8 cellular contexts compared by ENCODE assay signal in genomic region chr14:88492272-88493089, GRCh38.
DNase-seq lines count a peak whose midpoint lies in the region; ATAC-seq and TF ChIP-seq lines count a peak whose summit lies in the region.

No MANE protein-coding gene starts in this region.

- DNase-seq in DMS79 (lab: John Stamatoyannopoulos, UW) (peak; percentile 19), HT1080 (ENCODE audit: low read depth) (peak; percentile 75)
- DNase-seq in activated CD8-positive, alpha-beta memory T cell treated with anti-CD3 and anti-CD28 coated beads, Interleukin-2, amount 50 U/mL, for 48 hours = peak; percentile 79
- DNase-seq in naive thymus-derived CD8-positive, alpha-beta T cell = peak; percentile 21 to 78 (median 62)
- DNase-seq in stimulated activated naive CD8-positive, alpha-beta T cell treated with anti-CD3 and anti-CD28 coated beads, Interleukin-15, amount 100 ng/mL, for 72 hours = peak; percentile 61 to 71

- no peaks in the 10 kb centered on the region for H3K9me3 Mint-ChIP-seq in naive thymus-derived CD8-positive, alpha-beta T cell
- no peaks in the 10 kb centered on the region for H3K9me3 Mint-ChIP-seq in stimulated activated naive CD8-positive, alpha-beta T cell treated with anti-CD3 and anti-CD28 coated beads, Interleukin-15, amount 100 ng/mL, for 72 hours

- peak; percentile 96 for ATAC-seq in GM21447 (IDR thresholded peaks at IDR 0.05; ENCODE audit: unreplicated experiment)
- peak; percentile 68 for ATAC-seq in esophagus mucosa
- peak; percentile 78 to 85 for ATAC-seq in naive thymus-derived CD8-positive, alpha-beta T cell
- peak; percentile 84 for ATAC-seq in stimulated activated naive CD8-positive, alpha-beta T cell treated with anti-CD3 and anti-CD28 coated beads, Interleukin-15, amount 100 ng/mL, for 72 hours

- H3K36me3 Mint-ChIP-seq in naive thymus-derived CD8-positive, alpha-beta T cell = no peaks in the 10 kb centered on the region

- no peaks in the 10 kb centered on the region for H3K4me1 ChIP-seq in OCI-LY1 (ENCODE audit: insufficient read depth, low read length, severe bottlenecking)

- H3K9me2 ChIP-seq in OCI-LY1 (ENCODE audit: low read depth, low read length) = no peaks in the 10 kb centered on the region

- peak; percentile 78 for TF ChIP-seq CTCF in OCI-LY1 (IDR thresholded peaks at IDR 0.05; ENCODE audit: low read length)

- no peak overlapping the region for H2AFZ ChIP-seq in OCI-LY1 (ENCODE audit: low read length)

- H3F3A ChIP-seq in OCI-LY1 (ENCODE audit: insufficient read depth, low read length) = no peaks in the 10 kb centered on the region

- no peaks in the 10 kb centered on the region for H4K20me1 ChIP-seq in OCI-LY1 (ENCODE audit: insufficient read depth, low read length)

- H3K4me3 ChIP-seq in OCI-LY1 (ENCODE audit: low read depth, low read length, poor library complexity, severe bottlenecking) = no peak overlapping the region

- POLR2A ChIA-PET in naive thymus-derived CD8-positive, alpha-beta T cell (lab: Charles Lee) = no interaction called here

- H3K27ac ChIP-seq in OCI-LY1 (ENCODE audit: low read depth, low read length, poor library complexity, severe bottlenecking) = no peak overlapping the region

- no peak overlapping the region for H3K27ac Mint-ChIP-seq in naive thymus-derived CD8-positive, alpha-beta T cell
- no peak overlapping the region for H3K27ac Mint-ChIP-seq in stimulated activated naive CD8-positive, alpha-beta T cell treated with anti-CD3 and anti-CD28 coated beads, Interleukin-15, amount 100 ng/mL, for 72 hours

- no peaks in the 10 kb centered on the region for H3K36me3 ChIP-seq in OCI-LY1 (ENCODE audit: insufficient read depth, low read length)

- peaks cover 0 to 11% (median 1%) of the 10 kb centered on the region in 4 donors for H3K4me1 Mint-ChIP-seq in naive thymus-derived CD8-positive, alpha-beta T cell
- no peaks in the 10 kb centered on the region for H3K4me1 Mint-ChIP-seq in stimulated activated naive CD8-positive, alpha-beta T cell treated with anti-CD3 and anti-CD28 coated beads, Interleukin-15, amount 100 ng/mL, for 72 hours

- H3K27me3 Mint-ChIP-seq in naive thymus-derived CD8-positive, alpha-beta T cell = peaks cover 2 to 17% (median 10%) of the 10 kb centered on the region in 5 donors
- peaks cover 20% of the 10 kb centered on the region for H3K27me3 Mint-ChIP-seq in stimulated activated naive CD8-positive, alpha-beta T cell treated with anti-CD3 and anti-CD28 coated beads, Interleukin-15, amount 100 ng/mL, for 72 hours

- H3K9ac ChIP-seq in OCI-LY1 (ENCODE audit: low read length) = no peak overlapping the region

- no peak overlapping the region for H3K4me3 Mint-ChIP-seq in naive thymus-derived CD8-positive, alpha-beta T cell
- no peak overlapping the region for H3K4me3 Mint-ChIP-seq in stimulated activated naive CD8-positive, alpha-beta T cell treated with anti-CD3 and anti-CD28 coated beads, Interleukin-15, amount 100 ng/mL, for 72 hours

- H3K9me3 ChIP-seq in OCI-LY1 (ENCODE audit: low read length) = no peaks in the 10 kb centered on the region

- peak overlapping the region; percentile 31; the same call in 1 of the 2 replicates for H3K4me2 ChIP-seq in OCI-LY1 (ENCODE audit: low read length)

- no peaks in the 10 kb centered on the region for H3K79me2 ChIP-seq in OCI-LY1 (ENCODE audit: insufficient read depth, low read length)

- H3K27me3 ChIP-seq in OCI-LY1 (ENCODE audit: insufficient read depth, low read length) = peaks cover 9% of the 10 kb centered on the region; the same call in 1 of the 2 replicates

Comparison
In these comparisons a context has a peak if more than half of its experiments do, and no peak if none do; other contexts are left out.
1. DNase-seq: peak in every context shown above with its lines; median percentile 79 in activated CD8-positive, alpha-beta memory T cell treated with anti-CD3 and anti-CD28 coated beads, Interleukin-2, amount 50 U/mL, for 48 hours; 75 in HT1080; 66 in stimulated activated naive CD8-positive, alpha-beta T cell treated with anti-CD3 and anti-CD28 coated beads, Interleukin-15, amount 100 ng/mL, for 72 hours; 62 in naive thymus-derived CD8-positive, alpha-beta T cell; 19 in DMS79.